ENCODE assay signal across 8 cellular contexts in the genomic region with DNA sequence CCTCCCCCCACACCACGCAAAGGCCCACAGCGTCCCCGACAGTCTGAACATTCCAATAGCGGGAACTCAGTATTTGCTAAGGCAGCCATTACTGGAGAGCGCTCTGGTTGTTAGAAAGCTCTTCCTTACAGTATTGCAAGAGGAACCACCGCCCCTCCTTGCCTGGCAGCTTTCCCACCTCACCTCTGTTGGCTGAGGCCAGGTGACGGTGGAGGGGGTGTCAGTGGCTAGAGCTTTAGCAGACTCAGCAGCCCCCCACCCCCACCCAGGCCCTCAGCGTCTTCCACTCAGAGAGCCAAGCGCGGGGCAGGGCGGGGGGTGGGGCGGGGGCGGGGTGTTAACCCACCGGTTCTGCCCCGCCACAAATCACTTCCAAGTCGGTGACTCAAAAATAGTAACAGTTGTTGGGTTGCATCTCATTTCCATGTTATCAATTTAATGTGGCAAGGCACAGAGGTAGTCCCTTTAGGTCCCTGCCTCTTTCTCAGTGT. TPM values are rescaled to one million over a fixed set of nuclear protein-coding genes. Genes with fewer than 3 reads are reported as not detected.
DNase-seq lines count a peak whose midpoint lies in the region; ATAC-seq and TF ChIP-seq lines count a peak whose summit lies in the region.

No MANE protein-coding gene starts in this region.

- H3K9me3 ChIP-seq in MM.1S (replicated peaks; ENCODE audit: insufficient read depth, low read length) (no peaks in the 10 kb centered on the region), SK-N-MC (ENCODE audit: low read depth, low read length) (no peaks in the 10 kb centered on the region), mononuclear cell (ENCODE audit: low read depth, low read length) (no peaks in the 10 kb centered on the region), upper lobe of right lung (no peaks in the 10 kb centered on the region)

- H3K9ac ChIP-seq in MM.1S (ENCODE audit: low read length) (peak overlapping the region; percentile 83), SK-N-MC (ENCODE audit: insufficient read length) (peak overlapping the region; percentile 86)

- H3F3A ChIP-seq in MM.1S (ENCODE audit: insufficient read depth, low read length) = peaks cover 36% of the 10 kb centered on the region

- peaks cover 43% of the 10 kb centered on the region for H3K79me2 ChIP-seq in MM.1S (ENCODE audit: low read length)

- peak overlapping the region; percentile 84 for H2AFZ ChIP-seq in MM.1S (ENCODE audit: low read length)

- DNase-seq in ELF-1 (ENCODE audit: low read depth, low spot score) (peak; percentile 49), MM.1S (peak; percentile 88), SK-N-MC (ENCODE audit: low read depth, low spot score) (no peak), dedifferentiated amniotic fluid mesenchymal stem cell (ENCODE audit: extremely low spot score) (peak; percentile 27), upper lobe of right lung (peak; percentile 78), sciatic nerve (ENCODE audit: low spot score) (no peak), amniotic stem cell (lab: John Stamatoyannopoulos, UW) (no peak)

- H3K27ac ChIP-seq in MM.1S (ENCODE audit: low read length) (peak overlapping the region; percentile 93), SK-N-MC (peak overlapping the region; percentile 94), upper lobe of right lung (peak overlapping the region; percentile 89)

- H3K36me3 ChIP-seq in MM.1S (replicated peaks; ENCODE audit: insufficient read depth, low read length) = no peaks in the 10 kb centered on the region
- no peaks in the 10 kb centered on the region for H3K36me3 ChIP-seq in SK-N-MC (ENCODE audit: insufficient read depth, low read length)
- no peaks in the 10 kb centered on the region for H3K36me3 ChIP-seq in upper lobe of right lung

- peak overlapping the region; percentile 62 for H3K4me3 ChIP-seq in MM.1S (ENCODE audit: low read length)
- H3K4me3 ChIP-seq in SK-N-MC = peak overlapping the region; percentile 96
- H3K4me3 ChIP-seq in mononuclear cell (ENCODE audit: low read length) = peak overlapping the region; percentile 23
- peak overlapping the region; percentile 89 for H3K4me3 ChIP-seq in upper lobe of right lung

- no peaks in the 10 kb centered on the region for H4K20me1 ChIP-seq in MM.1S (ENCODE audit: insufficient read depth, low read length)

- no peak for ATAC-seq in upper lobe of right lung
- ATAC-seq in sciatic nerve = no peak

- peak overlapping the region; percentile 90 for H3K4me2 ChIP-seq in MM.1S (ENCODE audit: low read depth, low read length)

- H3K4me1 ChIP-seq in MM.1S (ENCODE audit: low read length) (peaks cover 24% of the 10 kb centered on the region), mononuclear cell (ENCODE audit: insufficient read depth, low read length) (peaks cover 80% of the 10 kb centered on the region), upper lobe of right lung (peaks cover 66% of the 10 kb centered on the region)

- H3K27me3 ChIP-seq in MM.1S (replicated peaks; ENCODE audit: insufficient read depth, low read length) (no peaks in the 10 kb centered on the region), mononuclear cell (ENCODE audit: insufficient read depth, low read length) (peaks cover 49% of the 10 kb centered on the region), upper lobe of right lung (no peaks in the 10 kb centered on the region)

- no peaks in the 10 kb centered on the region for H3K9me2 ChIP-seq in MM.1S (replicated peaks; ENCODE audit: insufficient read depth, low read length)

- no peak for TF ChIP-seq CTCF in MM.1S (IDR thresholded peaks at IDR 0.05; ENCODE audit: low read length)
- TF ChIP-seq CTCF in upper lobe of right lung (IDR thresholded peaks at IDR 0.05) = no peak

- intact Hi-C loops in upper lobe of right lung (cut with DNase I) (no loop called here), sciatic nerve (cut with DNase I) (no loop called here)

RNA-seq across cellular contexts. Expression of gene PLEKHH3, which starts 2.3 kb away (rescaled TPM):
- 0.52 TPM for total RNA-seq in mononuclear cell
- 26.4 TPM for total RNA-seq in upper lobe of right lung
- 40.3 TPM for total RNA-seq in sciatic nerve

RNA-seq across cellular contexts. Expression of gene CCR10, which starts 2.6 kb away (rescaled TPM):
- total RNA-seq in mononuclear cell (0.52 TPM), upper lobe of right lung (1.4 TPM), sciatic nerve (3.5 TPM)

RNA-seq across cellular contexts. Expression of gene CNTNAP1, which starts 3.3 kb away (rescaled TPM):
- total RNA-seq in mononuclear cell (0.84 TPM), upper lobe of right lung (6.5 TPM), sciatic nerve (12.9 TPM)

RNA-seq across cellular contexts. Expression of gene TUBG2, which starts 20.0 kb away (rescaled TPM):
- 2.2 TPM for total RNA-seq in mononuclear cell
- total RNA-seq in upper lobe of right lung = 19.8 TPM
- 46.8 TPM for total RNA-seq in sciatic nerve

Comparison
In these comparisons a context has a peak if more than half of its experiments do, and no peak if none do; other contexts are left out.
1. DNase-seq: peak in ELF-1 (single experiment), MM.1S (single experiment), dedifferentiated amniotic fluid mesenchymal stem cell (single experiment) and upper lobe of right lung (single experiment); none in SK-N-MC (single experiment), sciatic nerve (single experiment) and amniotic stem cell (single experiment).
2. H3K4me3 ChIP-seq: peak in every context shown above with its lines; median percentile 96 in SK-N-MC; 89 in upper lobe of right lung; 62 in MM.1S; 23 in mononuclear cell.
3. RNA of gene PLEKHH3, which starts 2.3 kb away (total RNA-seq): 40.3 TPM in sciatic nerve (single experiment) and 26.4 TPM in upper lobe of right lung (single experiment); 0.52 TPM in mononuclear cell (single experiment); every median in the first group is over 10 times any median in the second.
4. Peak in every context shown above with its lines, with median percentiles within 50 percentile points of each other: H3K27ac ChIP-seq.